Comparison of ENCODE assay signal across 10 cellular contexts in genomic region chr15:66233487-66234415, GRCh38. TPM values are rescaled to one million over a fixed set of nuclear protein-coding genes. Genes with fewer than 3 reads are reported as not detected.
DNase-seq lines count a peak whose midpoint lies in the region; ATAC-seq and TF ChIP-seq lines count a peak whose summit lies in the region.
"Had no signal": no experiment of that assay in that cellular context is flagged by ENCODE, and none has a peak within 500 bp of the region (broad histone marks: within the 10 kb centered on the region; RNA-seq: fewer than 3 reads in every experiment).

No MANE protein-coding gene starts in this region.

- H3K4me3 ChIP-seq in AG09309 (ENCODE audit: control insufficient read depth, low read depth, low read length) (no peak overlapping the region), GM12864 (ENCODE audit: low read depth, low read length) (no peak overlapping the region)

- DNase-seq in AG09309 (ENCODE audit: low read depth) (peak; percentile 3), GM12864 (ENCODE audit: low read depth) (no peak), NCI-H460 (ENCODE audit: extremely low read depth, low read depth) (peak; percentile 47), erythroblast (lab: John Stamatoyannopoulos, UW) (peak; percentile 65 to 71), cardiac septum (ENCODE audit: low spot score) (no peak)
- DNase-seq: activated CD4-positive, CD25-positive, alpha-beta regulatory T cell treated with anti-CD3 and anti-CD28 coated beads, Interleukin-2, amount 50 U/mL, for 72 hours had no signal

- ATAC-seq in HG02870 (IDR thresholded peaks at IDR 0.05; ENCODE audit: unreplicated experiment) (no peak), HG02571 (IDR thresholded peaks at IDR 0.05; ENCODE audit: unreplicated experiment) (no peak), GM19324 (IDR thresholded peaks at IDR 0.05; ENCODE audit: low FRiP score, unreplicated experiment) (no peak)
- ATAC-seq: activated naive CD4-positive, alpha-beta T cell treated with anti-CD3 and anti-CD28 coated beads, Interleukin-2, amount 50 U/mL, for 72 hours had no signal

- intact Hi-C loops in cardiac septum (cut with DNase I): no loop called here

- no peak for TF ChIP-seq POLR2A in erythroblast (IDR thresholded peaks at IDR 0.05; ENCODE audit: low read length)

- TF ChIP-seq CTCF in AG09309 (IDR thresholded peaks at IDR 0.05; ENCODE audit: control insufficient read depth, insufficient read depth, low read depth, low read length, missing control alignments): no peak
- TF ChIP-seq CTCF in GM12864 (IDR thresholded peaks at IDR 0.05; ENCODE audit: low read depth, low read length, missing control alignments): peak; percentile 36

RNA-seq across cellular contexts. Expression of gene MEGF11, which starts 19.8 kb away (rescaled TPM):
- total RNA-seq in NCI-H460 (2014; rRNA removed; shearing (Covaris generic)): 0.40 and 0.89 TPM in 2 replicates
- 0.36 and 1.6 TPM in 2 replicates for polyA plus RNA-seq in NCI-H460 (2014; cell fraction: nucleus; rRNA removed)
- not detected for total RNA-seq in cardiac septum
- total RNA-seq: activated naive CD4-positive, alpha-beta T cell treated with anti-CD3 and anti-CD28 coated beads, Interleukin-2, amount 50 U/mL, for 72 hours had no signal

RNA-seq across cellular contexts. Expression of gene DIS3L, which starts 59.6 kb away (rescaled TPM):
- total RNA-seq in NCI-H460 (2014; rRNA removed; shearing (Covaris generic)): 22.9 and 33.3 TPM in 2 replicates
- 24.4 and 25.7 TPM in 2 replicates for polyA plus RNA-seq in NCI-H460 (2014; cell fraction: nucleus; rRNA removed)
- 30.9 TPM for total RNA-seq in cardiac septum

Comparison
In these comparisons a context has a peak if more than half of its experiments do, and no peak if none do; other contexts are left out.
1. DNase-seq: peak in AG09309 (single experiment), NCI-H460 (single experiment) and erythroblast (2 of 2); none in GM12864 (single experiment) and cardiac septum (single experiment).